In the genomic region with DNA sequence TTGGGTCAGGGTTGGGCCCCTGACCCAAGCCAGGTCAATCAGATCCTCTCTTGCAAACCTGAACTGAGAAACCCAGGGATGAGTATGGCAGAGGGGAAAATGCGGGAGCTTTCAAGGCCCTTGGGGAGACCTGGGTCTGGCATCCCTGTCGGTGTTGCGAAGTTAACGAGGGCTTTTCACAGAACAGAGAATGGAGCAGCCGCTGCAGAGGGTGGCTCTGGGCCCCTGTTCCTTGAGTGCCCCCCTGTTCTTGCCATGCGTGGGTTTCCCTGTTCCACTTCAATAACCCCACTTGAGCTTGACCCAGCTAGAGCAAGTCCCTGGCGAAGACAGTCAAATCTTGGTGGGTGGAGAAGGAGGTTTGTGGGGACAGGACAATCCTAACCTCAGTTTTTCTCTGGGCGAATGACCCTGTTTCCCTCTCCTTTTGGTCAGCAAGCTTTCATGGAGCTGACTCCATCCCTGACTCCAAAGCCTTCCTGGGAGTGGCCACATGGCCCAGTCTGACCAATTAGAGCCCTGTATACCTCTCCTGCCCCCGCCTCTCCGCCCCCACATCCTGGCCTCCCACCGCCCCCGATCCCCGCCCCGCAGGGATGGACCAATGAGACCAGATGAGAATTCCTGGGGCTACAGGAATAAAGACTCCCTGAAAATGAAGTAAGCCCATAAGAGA, we compare ENCODE assay signal across 14 cellular contexts. TPM values are rescaled to one million over a fixed set of nuclear protein-coding genes. Genes with fewer than 3 reads are reported as not detected.
DNase-seq lines count a peak whose midpoint lies in the region; ATAC-seq lines count a peak whose summit lies in the region.
"Had no signal": no experiment of that assay in that cellular context is flagged by ENCODE, and none has a peak within 500 bp of the region (broad histone marks: within the 10 kb centered on the region; RNA-seq: fewer than 3 reads in every experiment).

No MANE protein-coding gene starts in this region.

- no peak overlapping the region for H3K14ac ChIP-seq in neuronal stem cell (ENCODE audit: low read length)

- no CpG with 5 or more reads among the region's 14 CpGs for WGBS in neuronal stem cell (ENCODE audit: extremely low coverage in 2 of 2, insufficient read length in 2 of 2, insufficient replicate concordance in 1 of 2), 2 donors

- H3K9ac ChIP-seq in ES-I3 (ENCODE audit: low read depth, low read length) (peak overlapping the region; percentile 0; the same call in 1 of the 2 replicates), neuronal stem cell (ENCODE audit: low read depth, low read length, poor library complexity) (no peak overlapping the region)

- H3K27ac ChIP-seq in neuronal stem cell (replicated peaks; ENCODE audit: low read length): peak overlapping the region; percentile 47
- H3K27ac ChIP-seq: hepatocyte, suprapubic skin had no signal

- H3K79me1 ChIP-seq in neuronal stem cell (ENCODE audit: low read depth, low read length): peaks cover 3% of the 10 kb centered on the region

- no peak overlapping the region for H2BK120ac ChIP-seq in neuronal stem cell (ENCODE audit: low read depth, low read length)

- H3K4me2 ChIP-seq in neuronal stem cell (ENCODE audit: insufficient read depth, low read length, poor library complexity, severe bottlenecking): no peak overlapping the region
- H3K4me2 ChIP-seq: hepatocyte had no signal

- no peak overlapping the region for H2BK12ac ChIP-seq in neuronal stem cell (ENCODE audit: low read length)

- H3K23ac ChIP-seq in neuronal stem cell (ENCODE audit: low read depth, low read length, poor library complexity): no peak overlapping the region

- H3K4ac ChIP-seq in neuronal stem cell (ENCODE audit: low read length): no peak overlapping the region

- H2AFZ ChIP-seq in neuronal stem cell (ENCODE audit: low read length): peak overlapping the region; percentile 73
- H2AFZ ChIP-seq: hepatocyte had no signal

- ATAC-seq in GM21390 (IDR thresholded peaks at IDR 0.05; ENCODE audit: unreplicated experiment) (no peak), GM21619 (IDR thresholded peaks at IDR 0.05; ENCODE audit: unreplicated experiment) (no peak)
- ATAC-seq: activated CD8-positive, alpha-beta T cell treated with anti-CD3 and anti-CD28 coated beads for 36 hours had no signal

- H3K4me1 ChIP-seq in ES-I3 (ENCODE audit: insufficient read depth, low read length): peaks cover 19% of the 10 kb centered on the region
- H3K4me1 ChIP-seq in neuronal stem cell (ENCODE audit: control insufficient read depth in 2 of 2, insufficient read depth in 1 of 2, low read depth in 1 of 2, low read length in 2 of 2): peaks cover 17 to 18% of the 10 kb centered on the region in 2 donors

- H4K8ac ChIP-seq in neuronal stem cell (ENCODE audit: low read depth, low read length): no peak overlapping the region

- H3K9me3 ChIP-seq in ES-I3 (ENCODE audit: control insufficient read depth, insufficient read depth, low read length) (no peaks in the 10 kb centered on the region), neuronal stem cell (replicated peaks in 1 of 2; ENCODE audit: control insufficient read depth in 2 of 2, insufficient read depth in 1 of 2, low read depth in 1 of 2, low read length in 2 of 2) (no peaks in the 10 kb centered on the region)
- H3K9me3 ChIP-seq: suprapubic skin had no signal

- no peaks in the 10 kb centered on the region for H3K27me3 ChIP-seq in neuronal stem cell (ENCODE audit: control insufficient read depth in 3 of 3, insufficient read depth in 3 of 3, low read depth in 1 of 3, low read length in 3 of 3)
- H3K27me3 ChIP-seq: hepatocyte, suprapubic skin had no signal

- H2BK15ac ChIP-seq in neuronal stem cell (ENCODE audit: low read length): peak overlapping the region; percentile 43

- no peak overlapping the region for H2AK5ac ChIP-seq in neuronal stem cell (ENCODE audit: low read depth, low read length)

- DNase-seq in NCI-H146 (lab: John Stamatoyannopoulos, UW) (peak; percentile 39), cerebellar cortex (ENCODE audit: low spot score) (peak; percentile 39), neuronal stem cell (ENCODE audit: low spot score) (peak; percentile 49), NCI-H2107 (lab: John Stamatoyannopoulos, UW) (no peak)
- DNase-seq: activated CD8-positive, alpha-beta T cell treated with anti-CD3 and anti-CD28 coated beads for 36 hours; activated gamma-delta T cell treated with Interleukin-2 at 50 U/mL for 16 hours; occipital lobe; RPMI8226 had no signal

- H3K18ac ChIP-seq in neuronal stem cell (ENCODE audit: low read length): no peak overlapping the region

- peak overlapping the region; percentile 18 for H4K91ac ChIP-seq in neuronal stem cell (ENCODE audit: low read depth, low read length, poor library complexity)

- H3K4me3 ChIP-seq in neuronal stem cell (ENCODE audit: low read length in 2 of 2): no peak overlapping the region
- H3K4me3 ChIP-seq: hepatocyte, lung, suprapubic skin had no signal

- H3K36me3 ChIP-seq in ES-I3 (ENCODE audit: insufficient read depth, low read length) (no peaks in the 10 kb centered on the region), neuronal stem cell (replicated peaks in 1 of 2; ENCODE audit: control insufficient read depth in 2 of 2, insufficient read depth in 2 of 2, low read length in 2 of 2) (peaks cover 0 to 1% of the 10 kb centered on the region in 2 donors)
- H3K36me3 ChIP-seq: suprapubic skin had no signal

- H2BK5ac ChIP-seq in neuronal stem cell (ENCODE audit: low read length): peak overlapping the region; percentile 9

RNA-seq across cellular contexts. Expression of a gene that starts 2.9 kb away (rescaled TPM):
- polyA plus RNA-seq in neuronal stem cell (2013, experiment 1 of 2): 153 TPM
- 152 TPM for polyA plus RNA-seq in neuronal stem cell (2013, experiment 2 of 2)

RNA-seq across cellular contexts. Expression of a gene that starts 39.3 kb away (rescaled TPM):
- polyA plus RNA-seq in neuronal stem cell (2013, experiment 1 of 2): 69.1 TPM
- polyA plus RNA-seq in neuronal stem cell (2013, experiment 2 of 2): 68.8 TPM
